Comparison of ENCODE assay signal across 9 cellular contexts in the genomic region with DNA sequence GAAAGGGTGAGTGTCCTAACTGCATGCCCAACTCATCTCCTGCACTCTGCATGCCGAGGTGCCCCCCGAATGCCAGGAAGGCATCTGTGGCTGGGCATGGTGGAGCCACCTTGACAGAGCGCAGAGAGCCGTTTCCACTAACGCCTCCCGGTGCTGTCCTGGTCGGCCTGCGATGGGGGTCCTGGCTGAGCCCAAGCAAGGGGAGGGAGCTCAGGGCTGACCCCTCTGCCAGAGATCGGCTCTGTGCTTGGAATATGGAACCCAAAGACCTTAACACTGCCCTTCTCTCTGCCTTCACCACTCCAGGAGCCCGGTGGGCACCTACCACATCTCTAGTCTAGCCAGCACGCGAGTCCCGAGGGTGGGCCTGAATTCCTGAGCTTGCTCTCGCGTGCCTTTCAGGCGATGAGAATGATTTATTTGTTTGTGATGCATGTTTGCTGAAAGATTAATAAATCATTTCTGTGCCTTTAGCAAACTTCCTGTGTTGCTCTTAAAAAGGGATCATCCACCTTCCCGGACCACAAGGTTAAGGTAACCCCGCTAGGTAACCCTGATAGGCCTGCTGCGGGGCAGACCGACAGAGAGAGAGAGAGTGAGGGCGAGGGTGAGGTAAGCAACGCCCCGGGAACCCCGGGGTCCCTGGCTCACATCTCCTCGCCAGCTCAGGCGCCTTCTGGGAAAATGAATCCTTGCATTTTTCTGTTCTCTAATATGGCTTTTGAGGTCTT. TPM values are rescaled to one million over a fixed set of nuclear protein-coding genes. Genes with fewer than 3 reads are reported as not detected.
"Had no signal": no experiment of that assay in that cellular context is flagged by ENCODE, and none has a peak within 500 bp of the region (broad histone marks: within the 10 kb centered on the region; RNA-seq: fewer than 3 reads in every experiment).

No MANE protein-coding gene starts in this region.

- H3K36me3 Mint-ChIP-seq: natural killer cell treated with Interleukin-12 subunit alpha and Interleukin-12 subunit beta and Interleukin-15 and Interleukin-18, amount 100 ng/mL, for 72 hours had no signal

- H3K4me3 Mint-ChIP-seq: activated CD8-positive, alpha-beta T cell treated with anti-CD3 and anti-CD28 coated beads for 36 hours; natural killer cell treated with Interleukin-12 subunit alpha and Interleukin-12 subunit beta and Interleukin-15 and Interleukin-18, amount 100 ng/mL, for 72 hours; T-helper 2 cell treated with Interferon-gamma antibody and Interleukin-4, amounts not matched to agents 5 μg/mL and 100 μg/mL, for 36 hours had no signal

- H3K27ac Mint-ChIP-seq: activated CD8-positive, alpha-beta T cell treated with anti-CD3 and anti-CD28 coated beads for 36 hours; natural killer cell treated with Interleukin-12 subunit alpha and Interleukin-12 subunit beta and Interleukin-15 and Interleukin-18, amount 100 ng/mL, for 72 hours; T-helper 2 cell treated with Interferon-gamma antibody and Interleukin-4, amounts not matched to agents 5 μg/mL and 100 μg/mL, for 36 hours had no signal

- H3K27me3 ChIP-seq: cardiac muscle cell, foreskin keratinocyte, ovary, transverse colon had no signal

- ATAC-seq: activated CD8-positive, alpha-beta T cell treated with anti-CD3 and anti-CD28 coated beads for 36 hours; foreskin keratinocyte had no signal

- H3K4me1 ChIP-seq: transverse colon had no signal

- H3K9me3 ChIP-seq: ovary, transverse colon had no signal

- H3K4me3 ChIP-seq: cardiac muscle cell, ovary, transverse colon had no signal

- H3K27ac ChIP-seq: cardiac muscle cell, foreskin keratinocyte, ovary, transverse colon had no signal

- H3K36me3 ChIP-seq: ovary had no signal

- DNase-seq: activated CD8-positive, alpha-beta memory T cell treated with anti-CD3 and anti-CD28 coated beads, Interleukin-2, amount 50 U/mL, for 4 hours; activated CD8-positive, alpha-beta T cell treated with anti-CD3 and anti-CD28 coated beads for 36 hours; activated naive CD4-positive, alpha-beta T cell treated with Interleukin-2 at 50 U/mL for 16 hours; foreskin keratinocyte; transverse colon had no signal

- H3K27me3 Mint-ChIP-seq: activated CD8-positive, alpha-beta T cell treated with anti-CD3 and anti-CD28 coated beads for 36 hours; natural killer cell treated with Interleukin-12 subunit alpha and Interleukin-12 subunit beta and Interleukin-15 and Interleukin-18, amount 100 ng/mL, for 72 hours had no signal

- H3K9me3 Mint-ChIP-seq: activated CD8-positive, alpha-beta T cell treated with anti-CD3 and anti-CD28 coated beads for 36 hours; natural killer cell treated with Interleukin-12 subunit alpha and Interleukin-12 subunit beta and Interleukin-15 and Interleukin-18, amount 100 ng/mL, for 72 hours; T-helper 2 cell treated with Interferon-gamma antibody and Interleukin-4, amounts not matched to agents 5 μg/mL and 100 μg/mL, for 36 hours had no signal

RNA-seq across cellular contexts. Expression of gene ATP6V1C2, which starts 55.8 kb away (rescaled TPM):
- total RNA-seq: activated CD8-positive, alpha-beta T cell treated with anti-CD3 and anti-CD28 coated beads for 36 hours; natural killer cell treated with Interleukin-12 subunit alpha and Interleukin-12 subunit beta and Interleukin-15 and Interleukin-18, amount 100 ng/mL, for 72 hours had no signal
